ENCODE assay signal across 9 cellular contexts in genomic region chr1:55064071-55064581, GRCh38. TPM values are rescaled to one million over a fixed set of nuclear protein-coding genes. Genes with fewer than 3 reads are reported as not detected.
DNase-seq lines count a peak whose midpoint lies in the region; ATAC-seq, FAIRE-seq and TF ChIP-seq lines count a peak whose summit lies in the region.
"Had no signal": no experiment of that assay in that cellular context is flagged by ENCODE, and none has a peak within 500 bp of the region (broad histone marks: within the 10 kb centered on the region; RNA-seq: fewer than 3 reads in every experiment).

No MANE protein-coding gene starts in this region.

- TF ChIP-seq CTCF in esophagus muscularis mucosa (IDR thresholded peaks at IDR 0.05) = no peak

- CTCF ChIA-PET in activated CD4-positive, alpha-beta T cell treated with anti-CD3 and anti-CD28 coated beads for 36 hours (lab: Charles Lee) = interaction anchor here (0.6 to 1.0 kb wide), 4 partner anchors 9 to 182 kb away, joined by 3 read pairs; no protein-coding TSS in a partner anchor

- FAIRE-seq in small intestine (lab: Jason Lieb, UNC) = no peak

- H3K27me3 Mint-ChIP-seq in activated CD4-positive, alpha-beta T cell treated with anti-CD3 and anti-CD28 coated beads for 36 hours = no peaks in the 10 kb centered on the region
- no peaks in the 10 kb centered on the region for H3K27me3 Mint-ChIP-seq in stimulated activated memory B cell treated with anti-CD40 and anti-IgM and Interleukin-4, amounts not matched to agents 10 μg/mL and 1 μg/mL and 100 μg/mL, for 72 hours

- intact Hi-C loops in activated CD4-positive, alpha-beta T cell treated with anti-CD3 and anti-CD28 coated beads for 36 hours (cut with DNase I, micrococcal nuclease) = no loop called here
- intact Hi-C loops in esophagus muscularis mucosa (cut with DNase I) = no loop called here

- WGBS in esophagus muscularis mucosa = 35% methylated on average over 12 of the region's 12 CpGs
- WGBS in small intestine, 3 donors = 69 to 76% (median 73%) methylated on average over 12 of the region's 12 CpGs

- peaks cover 24% of the 10 kb centered on the region for H3K36me3 Mint-ChIP-seq in activated CD4-positive, alpha-beta T cell treated with anti-CD3 and anti-CD28 coated beads for 36 hours (ENCODE audit: low read depth)
- peaks cover 21% of the 10 kb centered on the region for H3K36me3 Mint-ChIP-seq in stimulated activated memory B cell treated with anti-CD40 and anti-IgM and Interleukin-4, amounts not matched to agents 10 μg/mL and 1 μg/mL and 100 μg/mL, for 72 hours

- H3K9me3 ChIP-seq in esophagus muscularis mucosa (no peaks in the 10 kb centered on the region), small intestine (ENCODE audit: control insufficient read depth, low read depth) (no peaks in the 10 kb centered on the region)

- POLR2A ChIA-PET in activated CD4-positive, alpha-beta T cell treated with anti-CD3 and anti-CD28 coated beads for 36 hours (lab: Charles Lee) = no interaction called here

- peak; percentile 41 for DNase-seq in activated CD4-positive, alpha-beta T cell treated with anti-CD3 and anti-CD28 coated beads for 36 hours
- no peak for DNase-seq in activated CD4-positive, alpha-beta T cell treated with anti-CD3 and anti-CD28 coated beads for 1 hour
- DNase-seq in NCI-H226 (peak; percentile 85), esophagus muscularis mucosa (ENCODE audit: extremely low spot score) (no peak), ureter (ENCODE audit: low spot score) (no peak), small intestine (no peak)
- DNase-seq: stimulated activated CD4-positive, alpha-beta T cell treated with anti-CD3 and anti-CD28 coated beads, Interleukin-1b, Interleukin-23, amount 100 ng/mL, for 48 hours had no signal

- H3K27ac Mint-ChIP-seq in activated CD4-positive, alpha-beta T cell treated with anti-CD3 and anti-CD28 coated beads for 36 hours = no peak overlapping the region
- H3K27ac Mint-ChIP-seq in stimulated activated memory B cell treated with anti-CD40 and anti-IgM and Interleukin-4, amounts not matched to agents 10 μg/mL and 1 μg/mL and 100 μg/mL, for 72 hours = no peak overlapping the region

- peaks cover 33 to 65% (median 55%) of the 10 kb centered on the region in 4 donors for H3K4me1 ChIP-seq in esophagus muscularis mucosa
- H3K4me1 ChIP-seq in small intestine (ENCODE audit: control insufficient read depth in 2 of 2, insufficient read depth in 1 of 2, low read depth in 1 of 2, low read length in 1 of 2) = no peaks in the 10 kb centered on the region

- ATAC-seq in activated CD4-positive, alpha-beta T cell treated with anti-CD3 and anti-CD28 coated beads for 36 hours = no peak
- ATAC-seq in stimulated activated memory B cell treated with anti-CD40 and anti-IgM and Interleukin-4, amounts not matched to agents 10 μg/mL and 1 μg/mL and 100 μg/mL, for 72 hours = peak; percentile 68
- ATAC-seq in HG02642 (IDR thresholded peaks at IDR 0.05; ENCODE audit: poor library complexity, unreplicated experiment) = no peak

- no peak overlapping the region for H3K4me3 Mint-ChIP-seq in activated CD4-positive, alpha-beta T cell treated with anti-CD3 and anti-CD28 coated beads for 36 hours
- H3K4me3 Mint-ChIP-seq in stimulated activated memory B cell treated with anti-CD40 and anti-IgM and Interleukin-4, amounts not matched to agents 10 μg/mL and 1 μg/mL and 100 μg/mL, for 72 hours = no peak overlapping the region

- H3K36me3 ChIP-seq in esophagus muscularis mucosa (peaks cover 0 to 34% (median 25%) of the 10 kb centered on the region in 4 donors), small intestine (ENCODE audit: control insufficient read depth in 2 of 2, insufficient read depth in 2 of 2, low read length in 2 of 2) (peaks cover 7 to 10% of the 10 kb centered on the region in 2 donors)

- no peaks in the 10 kb centered on the region for H3K27me3 ChIP-seq in esophagus muscularis mucosa
- no peaks in the 10 kb centered on the region for H3K27me3 ChIP-seq in small intestine (ENCODE audit: control insufficient read depth in 2 of 2, insufficient read depth in 2 of 2, low read length in 2 of 2)

- H3K27ac ChIP-seq in esophagus muscularis mucosa (replicated peaks in 1 of 4) (peak overlapping the region; percentile 52 to 77 (median 72)), small intestine (ENCODE audit: low read depth in 1 of 2, low read length in 1 of 2) (no peak overlapping the region)

- no peak for TF ChIP-seq EP300 in esophagus muscularis mucosa (IDR thresholded peaks at IDR 0.05)

- H3K4me1 Mint-ChIP-seq in activated CD4-positive, alpha-beta T cell treated with anti-CD3 and anti-CD28 coated beads for 36 hours = peaks cover 10% of the 10 kb centered on the region
- H3K4me1 Mint-ChIP-seq in stimulated activated memory B cell treated with anti-CD40 and anti-IgM and Interleukin-4, amounts not matched to agents 10 μg/mL and 1 μg/mL and 100 μg/mL, for 72 hours = no peaks in the 10 kb centered on the region

- H3K4me3 ChIP-seq in esophagus muscularis mucosa (no peak overlapping the region), small intestine (ENCODE audit: low read depth in 1 of 2, low read length in 2 of 2) (no peak overlapping the region)

- TF ChIP-seq POLR2A in esophagus muscularis mucosa (IDR thresholded peaks at IDR 0.05; ENCODE audit: low read depth) = no peak

- H3K9me3 Mint-ChIP-seq in activated CD4-positive, alpha-beta T cell treated with anti-CD3 and anti-CD28 coated beads for 36 hours (ENCODE audit: low read depth) = no peaks in the 10 kb centered on the region
- no peaks in the 10 kb centered on the region for H3K9me3 Mint-ChIP-seq in stimulated activated memory B cell treated with anti-CD40 and anti-IgM and Interleukin-4, amounts not matched to agents 10 μg/mL and 1 μg/mL and 100 μg/mL, for 72 hours

RNA-seq across cellular contexts. Expression of gene PCSK9, which starts 24.8 kb away (rescaled TPM):
- not detected for total RNA-seq in activated CD4-positive, alpha-beta T cell treated with anti-CD3 and anti-CD28 coated beads for 36 hours
- total RNA-seq in esophagus muscularis mucosa = under 1 TPM in 2 of 4 donors, not detected in 2; 0.17 to 0.29 TPM
- 0.16 TPM for total RNA-seq in ureter
- polyA plus RNA-seq in small intestine = 10 to 100 TPM in 1 of 3 donors, under 1 TPM in 2; 0.45 to 24.2 (median 0.54) TPM

Comparison
In these comparisons a context has a peak if more than half of its experiments do, and no peak if none do; other contexts are left out.
1. DNase-seq: peak in activated CD4-positive, alpha-beta T cell treated with anti-CD3 and anti-CD28 coated beads for 36 hours (single experiment) and NCI-H226 (single experiment); none in activated CD4-positive, alpha-beta T cell treated with anti-CD3 and anti-CD28 coated beads for 1 hour (single experiment), esophagus muscularis mucosa (single experiment), ureter (single experiment) and small intestine (single experiment).
2. H3K27ac ChIP-seq: peak in esophagus muscularis mucosa (4 of 4); none in small intestine (0 of 2).